In the genomic region with DNA sequence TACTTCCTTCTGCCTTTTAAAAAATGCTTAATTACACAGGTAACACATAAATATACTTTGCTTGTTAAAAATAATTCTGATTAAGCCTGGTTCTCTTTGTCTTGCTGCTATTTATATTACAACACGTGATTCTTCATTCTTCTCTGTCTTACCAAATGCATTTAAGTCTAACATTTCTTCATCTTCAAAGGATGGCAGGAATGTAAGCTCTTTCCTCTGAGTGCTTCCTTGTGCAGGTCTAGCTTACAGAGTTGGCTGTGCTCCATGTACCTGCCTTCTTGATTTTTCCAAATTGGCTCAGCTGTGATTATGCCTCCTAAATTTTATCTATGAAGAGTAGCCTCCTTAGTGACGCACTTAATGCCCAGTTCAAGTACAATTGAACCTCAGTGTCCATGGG, we compare ENCODE assay signal across 2 cellular contexts.
TF ChIP-seq lines count a peak whose summit lies in the region.

No MANE protein-coding gene starts in this region.

TF ChIP-seq in liver, 16 proteins besides CTCF, POLR2A, EP300 and RAD21:
- TF ChIP-seq, protein P1, sequence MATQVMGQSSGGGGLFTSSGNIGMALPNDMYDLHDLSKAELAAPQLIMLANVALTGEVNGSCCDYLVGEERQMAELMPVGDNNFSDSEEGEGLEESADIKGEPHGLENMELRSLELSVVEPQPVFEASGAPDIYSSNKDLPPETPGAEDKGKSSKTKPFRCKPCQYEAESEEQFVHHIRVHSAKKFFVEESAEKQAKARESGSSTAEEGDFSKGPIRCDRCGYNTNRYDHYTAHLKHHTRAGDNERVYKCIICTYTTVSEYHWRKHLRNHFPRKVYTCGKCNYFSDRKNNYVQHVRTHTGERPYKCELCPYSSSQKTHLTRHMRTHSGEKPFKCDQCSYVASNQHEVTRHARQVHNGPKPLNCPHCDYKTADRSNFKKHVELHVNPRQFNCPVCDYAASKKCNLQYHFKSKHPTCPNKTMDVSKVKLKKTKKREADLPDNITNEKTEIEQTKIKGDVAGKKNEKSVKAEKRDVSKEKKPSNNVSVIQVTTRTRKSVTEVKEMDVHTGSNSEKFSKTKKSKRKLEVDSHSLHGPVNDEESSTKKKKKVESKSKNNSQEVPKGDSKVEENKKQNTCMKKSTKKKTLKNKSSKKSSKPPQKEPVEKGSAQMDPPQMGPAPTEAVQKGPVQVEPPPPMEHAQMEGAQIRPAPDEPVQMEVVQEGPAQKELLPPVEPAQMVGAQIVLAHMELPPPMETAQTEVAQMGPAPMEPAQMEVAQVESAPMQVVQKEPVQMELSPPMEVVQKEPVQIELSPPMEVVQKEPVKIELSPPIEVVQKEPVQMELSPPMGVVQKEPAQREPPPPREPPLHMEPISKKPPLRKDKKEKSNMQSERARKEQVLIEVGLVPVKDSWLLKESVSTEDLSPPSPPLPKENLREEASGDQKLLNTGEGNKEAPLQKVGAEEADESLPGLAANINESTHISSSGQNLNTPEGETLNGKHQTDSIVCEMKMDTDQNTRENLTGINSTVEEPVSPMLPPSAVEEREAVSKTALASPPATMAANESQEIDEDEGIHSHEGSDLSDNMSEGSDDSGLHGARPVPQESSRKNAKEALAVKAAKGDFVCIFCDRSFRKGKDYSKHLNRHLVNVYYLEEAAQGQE (IDR thresholded peaks at IDR 0.05): no peak
- TF ChIP-seq SP1 (IDR thresholded peaks at IDR 0.05) (no peak), EGR1 (IDR thresholded peaks at IDR 0.05; ENCODE audit: low read depth in 2 of 2) (no peak), GABPA (IDR thresholded peaks at IDR 0.05 in 1 of 2, conservative IDR thresholded peaks at IDR 0.05 in 1 of 2) (no peak), FOXA1 (IDR thresholded peaks at IDR 0.05) (no peak), HNF4G (IDR thresholded peaks at IDR 0.05) (no peak)

TF ChIP-seq in HepG2, 621 proteins besides CTCF, POLR2A, EP300 and RAD21:
- TF ChIP-seq, protein P2, sequence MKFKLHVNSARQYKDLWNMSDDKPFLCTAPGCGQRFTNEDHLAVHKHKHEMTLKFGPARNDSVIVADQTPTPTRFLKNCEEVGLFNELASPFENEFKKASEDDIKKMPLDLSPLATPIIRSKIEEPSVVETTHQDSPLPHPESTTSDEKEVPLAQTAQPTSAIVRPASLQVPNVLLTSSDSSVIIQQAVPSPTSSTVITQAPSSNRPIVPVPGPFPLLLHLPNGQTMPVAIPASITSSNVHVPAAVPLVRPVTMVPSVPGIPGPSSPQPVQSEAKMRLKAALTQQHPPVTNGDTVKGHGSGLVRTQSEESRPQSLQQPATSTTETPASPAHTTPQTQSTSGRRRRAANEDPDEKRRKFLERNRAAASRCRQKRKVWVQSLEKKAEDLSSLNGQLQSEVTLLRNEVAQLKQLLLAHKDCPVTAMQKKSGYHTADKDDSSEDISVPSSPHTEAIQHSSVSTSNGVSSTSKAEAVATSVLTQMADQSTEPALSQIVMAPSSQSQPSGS (CRISPR knock-in tag; IDR thresholded peaks at IDR 0.05): no peak
- TF ChIP-seq, protein P3, sequence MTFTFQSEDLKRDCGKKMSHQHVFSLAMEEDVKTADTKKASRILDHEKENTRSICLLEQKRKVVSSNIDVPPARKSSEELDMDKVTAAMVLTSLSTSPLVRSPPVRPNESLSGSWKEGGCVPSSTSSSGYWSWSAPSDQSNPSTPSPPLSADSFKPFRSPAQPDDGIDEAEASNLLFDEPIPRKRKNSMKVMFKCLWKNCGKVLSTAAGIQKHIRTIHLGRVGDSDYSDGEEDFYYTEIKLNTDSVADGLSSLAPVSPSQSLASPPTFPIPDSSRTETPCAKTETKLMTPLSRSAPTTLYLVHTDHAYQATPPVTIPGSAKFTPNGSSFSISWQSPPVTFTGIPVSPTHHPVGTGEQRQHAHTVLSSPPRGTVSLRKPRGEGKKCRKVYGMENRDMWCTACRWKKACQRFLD (CRISPR knock-in tag; IDR thresholded peaks at IDR 0.05; ENCODE audit: borderline replicate concordance): no peak
- no peak for TF ChIP-seq DPF2 (CRISPR knock-in tag; IDR thresholded peaks at IDR 0.05; ENCODE audit: borderline replicate concordance, low read depth)
- no peak for TF ChIP-seq ZNF670 (CRISPR knock-in tag; IDR thresholded peaks at IDR 0.05; ENCODE audit: borderline replicate concordance)
- TF ChIP-seq, protein P4, sequence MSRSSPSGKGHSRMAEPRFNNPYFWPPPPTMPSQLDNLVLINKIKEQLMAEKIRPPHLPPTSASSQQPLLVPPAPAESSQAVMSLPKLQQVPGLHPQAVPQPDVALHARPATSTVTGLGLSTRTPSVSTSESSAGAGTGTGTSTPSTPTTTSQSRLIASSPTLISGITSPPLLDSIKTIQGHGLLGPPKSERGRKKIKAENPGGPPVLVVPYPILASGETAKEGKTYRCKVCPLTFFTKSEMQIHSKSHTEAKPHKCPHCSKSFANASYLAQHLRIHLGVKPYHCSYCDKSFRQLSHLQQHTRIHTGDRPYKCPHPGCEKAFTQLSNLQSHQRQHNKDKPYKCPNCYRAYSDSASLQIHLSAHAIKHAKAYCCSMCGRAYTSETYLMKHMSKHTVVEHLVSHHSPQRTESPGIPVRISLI (CRISPR knock-in tag; IDR thresholded peaks at IDR 0.05; ENCODE audit: borderline replicate concordance): no peak
- no peak for TF ChIP-seq MBD4 (IDR thresholded peaks at IDR 0.05; ENCODE audit: borderline replicate concordance, low read length)
- TF ChIP-seq ZNF251 (CRISPR knock-in tag; IDR thresholded peaks at IDR 0.05): no peak
- TF ChIP-seq ZNF720 (CRISPR knock-in tag; IDR thresholded peaks at IDR 0.05): no peak
- TF ChIP-seq U2AF1 (optimal IDR thresholded peaks at IDR 0.05; ENCODE audit: low read depth, low read length): no peak
- TF ChIP-seq ETV5 (CRISPR knock-in tag; IDR thresholded peaks at IDR 0.05; ENCODE audit: borderline replicate concordance): no peak
- no peak for TF ChIP-seq TOPORS (CRISPR knock-in tag; IDR thresholded peaks at IDR 0.05)
- TF ChIP-seq RXRA (CRISPR knock-in tag; IDR thresholded peaks at IDR 0.05): no peak
- TF ChIP-seq, protein P5, sequence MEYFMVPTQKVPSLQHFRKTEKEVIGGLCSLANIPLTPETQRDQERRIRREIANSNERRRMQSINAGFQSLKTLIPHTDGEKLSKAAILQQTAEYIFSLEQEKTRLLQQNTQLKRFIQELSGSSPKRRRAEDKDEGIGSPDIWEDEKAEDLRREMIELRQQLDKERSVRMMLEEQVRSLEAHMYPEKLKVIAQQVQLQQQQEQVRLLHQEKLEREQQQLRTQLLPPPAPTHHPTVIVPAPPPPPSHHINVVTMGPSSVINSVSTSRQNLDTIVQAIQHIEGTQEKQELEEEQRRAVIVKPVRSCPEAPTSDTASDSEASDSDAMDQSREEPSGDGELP (IDR thresholded peaks at IDR 0.05; ENCODE audit: borderline replicate concordance, low read depth): no peak
- TF ChIP-seq ZNF570 (CRISPR knock-in tag; IDR thresholded peaks at IDR 0.05; ENCODE audit: borderline replicate concordance): no peak
- no peak for TF ChIP-seq ZNF343 (CRISPR knock-in tag; IDR thresholded peaks at IDR 0.05)
- TF ChIP-seq, protein P6, sequence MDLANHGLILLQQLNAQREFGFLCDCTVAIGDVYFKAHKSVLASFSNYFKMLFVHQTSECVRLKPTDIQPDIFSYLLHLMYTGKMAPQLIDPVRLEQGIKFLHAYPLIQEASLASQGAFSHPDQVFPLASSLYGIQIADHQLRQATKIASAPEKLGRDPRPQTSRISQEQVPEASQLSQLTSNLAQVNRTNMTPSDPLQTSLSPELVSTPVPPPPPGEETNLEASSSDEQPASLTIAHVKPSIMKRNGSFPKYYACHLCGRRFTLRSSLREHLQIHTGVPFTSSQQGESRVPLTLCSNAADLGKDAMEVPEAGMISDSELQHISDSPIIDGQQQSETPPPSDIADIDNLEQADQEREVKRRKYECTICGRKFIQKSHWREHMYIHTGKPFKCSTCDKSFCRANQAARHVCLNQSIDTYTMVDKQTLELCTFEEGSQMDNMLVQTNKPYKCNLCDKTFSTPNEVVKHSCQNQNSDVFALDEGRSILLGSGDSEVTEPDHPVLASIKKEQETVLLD (CRISPR knock-in tag; IDR thresholded peaks at IDR 0.05; ENCODE audit: low read depth): no peak
- TF ChIP-seq ZNF558 (CRISPR knock-in tag; IDR thresholded peaks at IDR 0.05; ENCODE audit: borderline replicate concordance): no peak
